In the genomic region with DNA sequence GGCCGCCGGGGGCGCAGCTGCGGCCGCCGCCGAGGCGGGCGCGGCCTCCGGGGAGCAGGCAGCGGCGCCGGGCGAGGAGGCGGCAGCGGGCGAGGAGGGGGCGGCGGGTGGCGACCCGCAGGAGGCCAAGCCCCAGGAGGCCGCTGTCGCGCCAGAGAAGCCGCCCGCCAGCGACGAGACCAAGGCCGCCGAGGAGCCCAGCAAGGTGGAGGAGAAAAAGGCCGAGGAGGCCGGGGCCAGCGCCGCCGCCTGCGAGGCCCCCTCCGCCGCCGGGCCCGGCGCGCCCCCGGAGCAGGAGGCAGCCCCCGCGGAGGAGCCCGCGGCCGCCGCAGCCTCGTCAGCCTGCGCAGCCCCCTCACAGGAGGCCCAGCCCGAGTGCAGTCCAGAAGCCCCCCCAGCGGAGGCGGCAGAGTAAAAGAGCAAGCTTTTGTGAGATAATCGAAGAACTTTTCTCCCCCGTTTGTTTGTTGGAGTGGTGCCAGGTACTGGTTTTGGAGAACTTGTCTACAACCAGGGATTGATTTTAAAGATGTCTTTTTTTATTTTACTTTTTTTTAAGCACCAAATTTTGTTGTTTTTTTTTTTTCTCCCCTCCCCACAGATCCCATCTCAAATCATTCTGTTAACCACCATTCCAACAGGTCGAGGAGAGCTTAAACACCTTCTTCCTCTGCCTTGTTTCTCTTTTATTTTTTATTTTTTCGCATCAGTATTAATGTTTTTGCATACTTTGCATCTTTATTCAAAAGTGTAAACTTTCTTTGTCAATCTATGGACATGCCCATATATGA, we compare ENCODE assay signal across 8 cellular contexts. TPM values are rescaled to one million over a fixed set of nuclear protein-coding genes. Genes with fewer than 3 reads are reported as not detected.
DNase-seq lines count a peak whose midpoint lies in the region; ATAC-seq, FAIRE-seq and TF ChIP-seq lines count a peak whose summit lies in the region.

No MANE protein-coding gene starts in this region.

- no peak overlapping the region for H2AFZ ChIP-seq in GM12878 (ENCODE audit: control insufficient read depth, low read depth, low read length)

- H3K9me3 Mint-ChIP-seq in activated naive CD4-positive, alpha-beta T cell treated with anti-CD3 and anti-CD28 coated beads, Interleukin-2, amount 10 ng/mL, durations not matched to agents 7 days and 5 days, result no peaks in the 10 kb centered on the region
- no peaks in the 10 kb centered on the region for H3K9me3 Mint-ChIP-seq in activated naive CD4-positive, alpha-beta T cell treated with anti-CD3 and anti-CD28 coated beads, Interleukin-2, amount 50 U/mL, for 72 hours

- H3K4me2 ChIP-seq in GM12878 (ENCODE audit: control insufficient read depth, insufficient read depth), result peak overlapping the region; percentile 32; the same call in 1 of the 2 replicates

- peak overlapping the region; percentile 19 for H3K4me3 Mint-ChIP-seq in activated naive CD4-positive, alpha-beta T cell treated with anti-CD3 and anti-CD28 coated beads, Interleukin-2, amount 10 ng/mL, durations not matched to agents 7 days and 5 days

- H3K27me3 ChIP-seq in GM12878 (replicated peaks in 1 of 2; ENCODE audit: control insufficient read depth in 2 of 2, insufficient read depth in 2 of 2, low read length in 1 of 2) (no peaks in the 10 kb centered on the region), kidney epithelial cell (ENCODE audit: control insufficient read depth, insufficient read depth, low read length) (no peaks in the 10 kb centered on the region), stomach smooth muscle (ENCODE audit: control insufficient read depth in 1 of 2, insufficient read depth in 2 of 2, low read length in 2 of 2) (no peaks in the 10 kb centered on the region)

- no peak for TF ChIP-seq EP300 in GM12878 (IDR thresholded peaks at IDR 0.05; ENCODE audit: borderline replicate concordance in 1 of 2, control insufficient read depth in 1 of 2, low read depth in 2 of 2, low read length in 2 of 2)

- peaks cover 0 to 3% of the 10 kb centered on the region in 2 experiments; a peak in 2 of 4 replicates for H3K36me3 ChIP-seq in GM12878 (ENCODE audit: control insufficient read depth in 2 of 2, insufficient read depth in 2 of 2, low read length in 1 of 2)
- no peaks in the 10 kb centered on the region for H3K36me3 ChIP-seq in kidney epithelial cell (ENCODE audit: control insufficient read depth, insufficient read depth, low read length)
- H3K36me3 ChIP-seq in stomach smooth muscle (ENCODE audit: control insufficient read depth in 2 of 2, insufficient read depth in 2 of 2, low read length in 2 of 2), result no peaks in the 10 kb centered on the region

- no peaks in the 10 kb centered on the region; the same call in 1 of the 2 replicates for H4K20me1 ChIP-seq in GM12878 (ENCODE audit: control insufficient read depth, insufficient read depth)

- DNase-seq in activated naive CD4-positive, alpha-beta T cell treated with anti-CD3 and anti-CD28 coated beads, Interleukin-2, amount 10 ng/mL, durations not matched to agents 7 days and 5 days, result no peak
- no peak for DNase-seq in activated naive CD4-positive, alpha-beta T cell treated with anti-CD3 and anti-CD28 coated beads, Interleukin-2, amount 50 U/mL, for 72 hours (ENCODE audit: low spot score in 2 of 2)
- DNase-seq in GM12878 (ENCODE audit: low read depth, low spot score), result no peak
- DNase-seq in kidney epithelial cell (ENCODE audit: low read depth), result no peak
- DNase-seq in ACHN, result no peak
- no peak for DNase-seq in GM19240 (ENCODE audit: insufficient read length, low spot score)

- peaks cover 17% of the 10 kb centered on the region for H3K27me3 Mint-ChIP-seq in activated naive CD4-positive, alpha-beta T cell treated with anti-CD3 and anti-CD28 coated beads, Interleukin-2, amount 10 ng/mL, durations not matched to agents 7 days and 5 days

- H3K79me2 ChIP-seq in GM12878 (ENCODE audit: control insufficient read depth, insufficient read depth, low read length), result peaks cover 71% of the 10 kb centered on the region

- in situ Hi-C loops in GM12878 (cut with MboI) (no loop called here), ACHN (cut with HindIII; ENCODE audit: low pct_ligation_motif_present, low pct_unique_long_range_greater_than_20kb, low sequenced_read_pairs) (no loop called here)

- H3K4me1 ChIP-seq in GM12878 (ENCODE audit: control insufficient read depth, insufficient read depth, low read length), result no peaks in the 10 kb centered on the region; the same call in 1 of the 2 replicates
- peaks cover 9% of the 10 kb centered on the region for H3K4me1 ChIP-seq in stomach smooth muscle (ENCODE audit: control insufficient read depth, insufficient read depth, low read length)

- RAD21 ChIA-PET in GM12878 (lab: Charles Lee; ENCODE audit: unreplicated experiment), result interaction anchor here (0.7 to 4.9 kb wide), 8 partner anchors 10 to 980 kb away, joined by 3 to 142 read pairs (median 10); no protein-coding TSS in a partner anchor

- H3K27ac ChIP-seq in GM12878 (ENCODE audit: control insufficient read depth, insufficient read depth), result no peak overlapping the region
- peak overlapping the region; percentile 96 for H3K27ac ChIP-seq in stomach smooth muscle (ENCODE audit: low read length)

- intact Hi-C loops in GM12878 (cut with micrococcal nuclease; ENCODE audit: unreplicated experiment), result no loop called here

- H3K9ac ChIP-seq in GM12878 (ENCODE audit: control insufficient read depth, insufficient read depth, low read length) (peak overlapping the region; percentile 20; the same call in 1 of the 2 replicates), stomach smooth muscle (ENCODE audit: low read length in 2 of 2) (peak overlapping the region; percentile 56 to 64)

- CTCF ChIA-PET in activated naive CD4-positive, alpha-beta T cell treated with anti-CD3 and anti-CD28 coated beads, Interleukin-2, amount 10 ng/mL, durations not matched to agents 7 days and 5 days (lab: Charles Lee), result interaction anchor here (1.4 to 3.2 kb wide), 2 partner anchors 56 to 554 kb away, joined by 4 to 16 read pairs; no protein-coding TSS in a partner anchor
- CTCF ChIA-PET in GM12878 (lab: Yijun Ruan, JAX), result interaction anchor here (0.6 to 3.6 kb wide), 9 partner anchors 10 to 981 kb away, joined by 3 to 62 read pairs (median 5); no protein-coding TSS in a partner anchor

- peaks cover 4% of the 10 kb centered on the region for H3K36me3 Mint-ChIP-seq in activated naive CD4-positive, alpha-beta T cell treated with anti-CD3 and anti-CD28 coated beads, Interleukin-2, amount 10 ng/mL, durations not matched to agents 7 days and 5 days
- peaks cover 6 to 17% of the 10 kb centered on the region in 2 donors for H3K36me3 Mint-ChIP-seq in activated naive CD4-positive, alpha-beta T cell treated with anti-CD3 and anti-CD28 coated beads, Interleukin-2, amount 50 U/mL, for 72 hours

- 99% methylated on average over 42 of the region's 59 CpGs for WGBS in GM12878 (ENCODE audit: insufficient coverage, insufficient replicate concordance, low lambda C conversion rate, missing lambda C conversion rate)

- TF ChIP-seq POLR2A in GM12878 (IDR thresholded peaks at IDR 0.05; ENCODE audit: low read depth, low read length), result peak; percentile 44; the same call in 1 of the 2 replicates

- no peak for TF ChIP-seq RAD21 in GM12878 (IDR thresholded peaks at IDR 0.05; ENCODE audit: insufficient read depth, low read depth, low read length)

- POLR2A ChIA-PET in GM12878 (lab: Charles Lee), result interaction anchor here (0.5 to 4.5 kb wide), 5 partner anchors 13 to 363 kb away, joined by 3 to 50 read pairs (median 4); no protein-coding TSS in a partner anchor

- H3K27ac Mint-ChIP-seq in activated naive CD4-positive, alpha-beta T cell treated with anti-CD3 and anti-CD28 coated beads, Interleukin-2, amount 10 ng/mL, durations not matched to agents 7 days and 5 days, result no peak overlapping the region
- no peak overlapping the region for H3K27ac Mint-ChIP-seq in activated naive CD4-positive, alpha-beta T cell treated with anti-CD3 and anti-CD28 coated beads, Interleukin-2, amount 50 U/mL, for 72 hours

- ATAC-seq in activated naive CD4-positive, alpha-beta T cell treated with anti-CD3 and anti-CD28 coated beads, Interleukin-2, amount 50 U/mL, for 72 hours, result no peak
- ATAC-seq in GM12878 (no peak), HG03175 (IDR thresholded peaks at IDR 0.05; ENCODE audit: unreplicated experiment) (no peak)

- H3K4me3 ChIP-seq in GM12878 (peak overlapping the region; percentile 57), kidney epithelial cell (ENCODE audit: low read depth, low read length) (peak overlapping the region; percentile 100), stomach smooth muscle (ENCODE audit: low read length in 2 of 2) (peak overlapping the region in 1 of 2 donors; percentile 97)

- peaks cover 20% of the 10 kb centered on the region for H3K4me1 Mint-ChIP-seq in activated naive CD4-positive, alpha-beta T cell treated with anti-CD3 and anti-CD28 coated beads, Interleukin-2, amount 10 ng/mL, durations not matched to agents 7 days and 5 days

- FAIRE-seq in GM12878 (lab: Jason Lieb, UNC), result no peak

- BruUV-seq in GM12878 (replicated peaks; lab: Mats Ljungman, UMichigan), result no TSS peak

- TF ChIP-seq CTCF in GM12878 (IDR thresholded peaks at IDR 0.05 in 2 of 3, conservative IDR thresholded peaks at IDR 0.05 in 1 of 3; ENCODE audit: control insufficient read depth in 2 of 3, extremely low read depth in 1 of 3, insufficient read depth in 1 of 3, low read depth in 3 of 3, low read length in 3 of 3) (no peak), kidney epithelial cell (IDR thresholded peaks at IDR 0.05; ENCODE audit: insufficient read depth, low read length, poor library complexity, severe bottlenecking) (no peak)

- SMC1A ChIA-PET in GM12878 (lab: Charles Lee; ENCODE audit: uncharacterized antibody, unreplicated experiment), result interaction anchor here (0.6 to 2.6 kb wide), 9 partner anchors 10 to 554 kb away, joined by 3 to 23 read pairs (median 7); no protein-coding TSS in a partner anchor

- H3K9me3 ChIP-seq in GM12878 (replicated peaks; ENCODE audit: control insufficient read depth, insufficient read depth, low read length) (no peaks in the 10 kb centered on the region), stomach smooth muscle (ENCODE audit: control insufficient read depth in 2 of 2, low read length in 2 of 2) (no peaks in the 10 kb centered on the region)

RNA-seq across cellular contexts. Expression of gene MARCKS, which starts 3.2 kb away (rescaled TPM):
- total RNA-seq in activated naive CD4-positive, alpha-beta T cell treated with anti-CD3 and anti-CD28 coated beads, Interleukin-2, amount 50 U/mL, for 72 hours, result under 1 TPM; 0.05 to 0.21 TPM
- 82.3 and 93.5 TPM in 2 replicates for total RNA-seq in GM12878 (2013; cell fraction: nucleolus; rRNA removed)
- total RNA-seq in GM12878 (2014; rRNA removed), result 117 and 126 TPM in 2 replicates
- 66.9 and 69.3 TPM in 2 replicates for total RNA-seq in GM12878 (2014; rRNA removed; fragmentation: Illumina TruSeq; extraction: Trizol)
- total RNA-seq in GM12878 (2021), result 164 and 172 TPM in 2 replicates
- polyA plus RNA-seq in GM12878 (2011; ENCODE audit: low read depth), result 21.0 TPM
- polyA plus RNA-seq in GM12878 (2011; rRNA removed), result 133 and 179 TPM in 2 replicates
- polyA plus RNA-seq in GM12878 (2011; cell fraction: cytosol; rRNA removed), result 34.8 and 36.8 TPM in 2 replicates
- polyA plus RNA-seq in GM12878 (2011; cell fraction: nucleus; rRNA removed), result 35.8 and 51.3 TPM in 2 replicates
- polyA plus RNA-seq in GM12878 (2012), result 63.3 and 74.6 TPM in 2 replicates
- 57.9 and 75.6 TPM in 2 replicates for polyA plus RNA-seq in GM12878 (2014; fragmentation: Illumina TruSeq; extraction: Trizol)
- 100 to 1,000 TPM in 1 of 2 experiments, 10 to 100 TPM in 1; 80.6 to 134 TPM for polyA plus RNA-seq in GM12878 (2014; fragmentation: Nextera tagmentation; extraction: Ambion mirVana)
- 68.4 and 78.4 TPM in 2 replicates for polyA plus RNA-seq in GM12878 (2014; rRNA removed)
- 10 to 100 TPM; 29.0 to 42.6 TPM for polyA plus RNA-seq in GM12878 (2016; fragmentation: Nextera tagmentation; extraction: Ambion mirVana)
- polyA minus RNA-seq in GM12878 (2011; rRNA and poly(A)+ RNA removed), result 36.7 and 43.4 TPM in 2 replicates
- polyA minus RNA-seq in GM12878 (2011; cell fraction: cytosol; rRNA and poly(A)+ RNA removed), result 43.2 and 45.2 TPM in 2 replicates
- 28.7 and 43.7 TPM in 2 replicates for polyA minus RNA-seq in GM12878 (2011; cell fraction: nucleus; rRNA and poly(A)+ RNA removed)
- 112 and 116 TPM in 2 replicates for total RNA-seq in kidney epithelial cell

Comparison
In these comparisons a context has a peak if more than half of its experiments do, and no peak if none do; other contexts are left out.
1. RNA of gene MARCKS, which starts 3.2 kb away (total RNA-seq): 66.9 to 172 TPM in GM12878 and 112 to 116 TPM in kidney epithelial cell; 0.05 to 0.21 TPM in activated naive CD4-positive, alpha-beta T cell treated with anti-CD3 and anti-CD28 coated beads, Interleukin-2, amount 50 U/mL, for 72 hours; every median in the first group is over 10 times any median in the second.